In the genomic region with DNA sequence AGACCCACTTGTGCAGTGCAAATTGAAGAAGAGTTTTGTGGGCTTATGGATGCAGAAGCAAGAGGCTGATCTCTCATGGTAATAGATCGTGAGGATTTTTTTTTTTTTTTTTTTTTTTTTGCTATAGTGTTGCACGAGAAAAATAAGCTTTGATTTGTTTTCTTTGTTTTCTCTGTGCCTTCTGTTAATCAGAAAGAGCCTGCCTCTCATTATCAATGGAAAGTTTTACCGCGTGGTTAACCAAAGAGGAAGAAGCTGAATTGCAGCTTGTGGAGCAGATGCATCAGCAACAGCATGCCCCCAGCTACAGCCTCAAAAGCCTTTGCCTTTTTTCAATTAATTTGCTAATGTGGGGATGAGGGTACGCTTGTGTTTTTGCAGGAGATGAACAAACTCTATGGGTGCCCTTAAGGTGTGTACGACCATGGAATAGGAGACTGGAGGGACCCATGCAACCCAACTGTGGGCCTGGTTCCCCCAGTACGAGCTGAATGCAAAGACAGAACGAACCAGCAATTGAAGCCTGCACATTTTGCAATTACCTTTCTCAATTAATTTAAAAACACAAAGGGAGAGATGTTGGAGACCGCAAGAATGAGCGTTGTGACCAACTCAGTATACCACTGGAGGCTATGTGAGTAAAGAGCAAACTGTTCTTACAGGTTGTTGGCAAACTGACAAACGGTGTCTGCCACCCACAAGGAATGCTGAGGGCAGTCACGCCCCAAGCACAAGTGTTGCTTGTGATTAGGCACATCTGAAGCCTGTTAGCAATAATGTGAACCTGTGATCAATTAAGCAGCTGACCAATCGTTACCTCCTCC, we compare ENCODE assay signal across 9 cellular contexts. TPM values are rescaled to one million over a fixed set of nuclear protein-coding genes. Genes with fewer than 3 reads are reported as not detected.
A peak's percentile ranks its signal among the peaks of the same experiment; 100 is the strongest.
DNase-seq lines count a peak whose midpoint lies in the region; ATAC-seq and TF ChIP-seq lines count a peak whose summit lies in the region.
"Had no signal": no experiment of that assay in that cellular context is flagged by ENCODE, and none has a peak within 500 bp of the region (broad histone marks: within the 10 kb centered on the region; RNA-seq: fewer than 3 reads in every experiment).

No MANE protein-coding gene starts in this region.

- peaks cover 14% of the 10 kb centered on the region for H3K27me3 Mint-ChIP-seq in activated T-cell treated with anti-CD3 and anti-CD28 coated beads, Interleukin-2, amount 50 U/mL, for 72 hours (ENCODE audit: low read depth)
- no peaks in the 10 kb centered on the region for H3K27me3 Mint-ChIP-seq in IgD-negative memory B cell

- no peak for TF ChIP-seq EP300 in stomach (IDR thresholded peaks at IDR 0.05)

- peak overlapping the region; percentile 36 to 74 (median 67) for H3K27ac ChIP-seq in stomach
- H3K27ac ChIP-seq: C4-2B had no signal

- no peaks in the 10 kb centered on the region for H3K36me3 ChIP-seq in stomach

- H3K36me3 Mint-ChIP-seq in activated T-cell treated with anti-CD3 and anti-CD28 coated beads, Interleukin-2, amount 50 U/mL, for 72 hours (ENCODE audit: insufficient read depth in 2 of 2): peaks cover 1 to 4% of the 10 kb centered on the region in 2 donors
- no peaks in the 10 kb centered on the region for H3K36me3 Mint-ChIP-seq in IgD-negative memory B cell

- no peak overlapping the region for H3K4me3 ChIP-seq in stomach

- peaks cover 4 to 5% of the 10 kb centered on the region in 2 donors for H3K9me3 Mint-ChIP-seq in activated T-cell treated with anti-CD3 and anti-CD28 coated beads, Interleukin-2, amount 50 U/mL, for 72 hours
- H3K9me3 Mint-ChIP-seq in IgD-negative memory B cell: peaks cover 2 to 12% (median 4%) of the 10 kb centered on the region in 3 donors

- 25 to 45% (median 37%) methylated on average over 13 of the region's 13 CpGs for WGBS in stomach, 5 donors

- TF ChIP-seq POLR2A in stomach (IDR thresholded peaks at IDR 0.05): no peak

- TF ChIP-seq CTCF in stomach (IDR thresholded peaks at IDR 0.05): no peak

- peaks cover 6 to 27% (median 15%) of the 10 kb centered on the region in 4 donors for H3K4me1 ChIP-seq in stomach

- intact Hi-C loops in stomach (cut with DNase I; ENCODE audit: low total_unique reads): no loop called here

- H3K4me3 Mint-ChIP-seq in activated T-cell treated with anti-CD3 and anti-CD28 coated beads, Interleukin-2, amount 50 U/mL, for 72 hours: peak overlapping the region in 1 of 2 donors; percentile 14
- H3K4me3 Mint-ChIP-seq in IgD-negative memory B cell: peak overlapping the region in 3 of 4 donors; percentile 6 to 56 (median 53)

- DNase-seq in activated T-cell treated with anti-CD3 and anti-CD28 coated beads, Interleukin-2, amount 50 U/mL, for 72 hours: peak in 1 of 2 donors; percentile 6
- DNase-seq in activated T-cell treated with anti-CD3 and anti-CD28 coated beads, Interleukin-2, amount 50 U/mL, for 1 hour: no peak
- DNase-seq in astrocyte of the hippocampus (ENCODE audit: low read depth, low spot score) (peak; percentile 39), stomach (peak; percentile 76), DMS 273 treated with DMSO at 0.1 percent for 48 hours (lab: John Stamatoyannopoulos, UW) (no peak), middle frontal gyrus (ENCODE audit: extremely low spot score, low spot score) (no peak), AG08395 (ENCODE audit: low spot score) (no peak)

- H3K27ac Mint-ChIP-seq in activated T-cell treated with anti-CD3 and anti-CD28 coated beads, Interleukin-2, amount 50 U/mL, for 72 hours: no peak overlapping the region
- peak overlapping the region in 2 of 3 donors; percentile 33 to 61 for H3K27ac Mint-ChIP-seq in IgD-negative memory B cell

- ATAC-seq in activated T-cell treated with anti-CD3 and anti-CD28 coated beads, Interleukin-2, amount 50 U/mL, for 72 hours (replicated peaks in 1 of 2): peak; percentile 33 to 58

- H3K9me3 ChIP-seq in stomach: peaks cover 0 to 5% (median 4%) of the 10 kb centered on the region in 4 donors

- peaks cover 28% of the 10 kb centered on the region for H3K4me1 Mint-ChIP-seq in activated T-cell treated with anti-CD3 and anti-CD28 coated beads, Interleukin-2, amount 50 U/mL, for 72 hours (ENCODE audit: low read depth)
- H3K4me1 Mint-ChIP-seq in IgD-negative memory B cell: peaks cover 7 to 20% (median 8%) of the 10 kb centered on the region in 3 donors

- no peaks in the 10 kb centered on the region for H3K27me3 ChIP-seq in stomach

RNA-seq across cellular contexts. Expression of gene SPRY2, which starts 58.6 kb away (rescaled TPM):
- total RNA-seq in activated T-cell treated with anti-CD3 and anti-CD28 coated beads, Interleukin-2, amount 50 U/mL, for 72 hours: under 1 TPM; 0.21 to 0.22 TPM
- polyA plus RNA-seq in IgD-negative memory B cell: not detected
- 10 to 100 TPM in 4 of 5 donors, 1 to 10 TPM in 1; 4.0 to 33.2 (median 24.0) TPM for total RNA-seq in stomach
- polyA plus RNA-seq in stomach: 10 to 100 TPM; 13.6 to 23.1 (median 17.2) TPM

Comparison
In these comparisons a context has a peak if more than half of its experiments do, and no peak if none do; other contexts are left out.
1. DNase-seq: peak in astrocyte of the hippocampus (single experiment) and stomach (single experiment); none in activated T-cell treated with anti-CD3 and anti-CD28 coated beads, Interleukin-2, amount 50 U/mL, for 1 hour (single experiment), DMS 273 treated with DMSO at 0.1 percent for 48 hours (single experiment), middle frontal gyrus (single experiment) and AG08395 (single experiment).
2. RNA of gene SPRY2, which starts 58.6 kb away (total RNA-seq): 4.0 to 33.2 TPM in stomach; 0.21 to 0.22 TPM in activated T-cell treated with anti-CD3 and anti-CD28 coated beads, Interleukin-2, amount 50 U/mL, for 72 hours; every median in the first group is over 4 times any median in the second.